8 cellular contexts compared by ENCODE assay signal in the genomic region with DNA sequence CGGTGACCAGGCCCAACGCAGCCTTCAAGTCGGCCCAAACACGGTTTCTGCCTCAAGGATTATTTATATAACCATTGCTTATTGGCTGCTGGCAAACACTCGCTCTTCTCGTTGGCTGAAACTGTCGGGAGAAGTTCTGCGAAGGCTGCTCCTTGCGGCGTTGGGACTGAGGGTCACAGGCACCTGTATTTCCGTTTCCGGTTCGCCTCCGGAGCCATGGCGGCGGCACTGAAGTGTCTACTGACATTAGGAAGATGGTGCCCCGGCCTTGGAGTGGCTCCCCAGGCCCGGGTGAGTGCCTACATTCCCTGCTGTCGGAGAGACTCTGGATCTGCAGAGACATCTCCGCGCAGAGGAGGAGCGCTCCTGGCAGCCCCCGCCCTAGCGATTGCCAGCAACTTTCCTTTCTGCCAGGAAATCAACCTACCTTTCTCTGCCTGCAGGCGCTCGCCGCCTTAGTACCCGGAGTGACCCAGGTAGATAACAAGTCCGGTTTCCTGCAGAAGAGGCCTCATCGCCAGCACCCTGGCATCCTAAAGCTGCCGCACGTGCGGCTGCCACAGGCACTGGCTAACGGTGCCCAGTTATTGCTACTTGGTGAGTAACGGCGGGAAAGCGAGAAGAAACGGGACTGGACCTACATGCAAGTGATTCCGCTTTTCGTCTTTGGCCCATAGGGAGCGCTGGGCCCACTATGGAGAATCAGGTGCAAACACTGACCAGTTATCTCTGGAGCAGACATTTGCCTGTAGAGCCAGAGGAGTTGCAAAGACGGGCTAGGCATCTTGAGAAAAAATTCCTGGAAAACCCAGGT. TPM values are rescaled to one million over a fixed set of nuclear protein-coding genes. Genes with fewer than 3 reads are reported as not detected.
DNase-seq lines count a peak whose midpoint lies in the region; TF ChIP-seq lines count a peak whose summit lies in the region.

METTL17 (plus strand) TSS at position 194 of the 814 bp plus-strand sequence; CDS start at position 217, 23 bp downstream.

- no peak within 1 kb of the TSS for H3T11ph ChIP-seq in H9 (ENCODE audit: low read length)

- H2AK5ac ChIP-seq in H9 (ENCODE audit: insufficient read length, low read length), result no peak within 1 kb of the TSS

- H3K18ac ChIP-seq in H9 (ENCODE audit: insufficient read length, low read depth, low read length), result no peak within 1 kb of the TSS

- no peak within 1 kb of the TSS for H3K23ac ChIP-seq in H9 (ENCODE audit: insufficient read length, low read depth, low read length)

- no peak within 1 kb of the TSS for H2AFZ ChIP-seq in H9 (ENCODE audit: low read length)

- H3K9me3 ChIP-seq in H9 (ENCODE audit: control insufficient read depth, low read depth, low read length) (no peaks in the 10 kb centered on the region), stomach smooth muscle (ENCODE audit: control insufficient read depth in 2 of 2, low read length in 2 of 2) (no peaks in the 10 kb centered on the region)

- H3K27me3 Mint-ChIP-seq in H9 (ENCODE audit: low read depth) (peaks cover 6% of the 10 kb centered on the region), neural crest cell (ENCODE audit: low read depth) (peaks cover 12% of the 10 kb centered on the region)

- no peaks in the 10 kb centered on the region for H3K9me3 Mint-ChIP-seq in H9
- H3K9me3 Mint-ChIP-seq in neural crest cell, result no peaks in the 10 kb centered on the region

- H3K36me3 Mint-ChIP-seq in H9 (ENCODE audit: insufficient read depth in 1 of 3, low read depth in 3 of 3) (peaks cover 23 to 37% (median 36%) of the 10 kb centered on the region in 3 experiments; a peak in 6 of 7 replicates), neural crest cell (ENCODE audit: low read depth) (peaks cover 11% of the 10 kb centered on the region)

- H2BK5ac ChIP-seq in H9 (ENCODE audit: insufficient read length, low read length), result no peak within 1 kb of the TSS

- no peaks in the 10 kb centered on the region for H4K20me1 ChIP-seq in H9 (ENCODE audit: control insufficient read depth, insufficient read depth, insufficient read length)

- no peak within 1 kb of the TSS for H3K56ac ChIP-seq in H9 (ENCODE audit: insufficient read length, low read depth, low read length)

- H3K9ac ChIP-seq in H9 (ENCODE audit: extremely low read depth, insufficient read length, low read length) (peak within 1 kb of the TSS; percentile 53), stomach smooth muscle (ENCODE audit: low read length in 2 of 2) (peak within 1 kb of the TSS; percentile 86 to 90)

- no peak within 1 kb of the TSS for H2BK12ac ChIP-seq in H9 (ENCODE audit: insufficient read length, low read depth, low read length)

- H2BK20ac ChIP-seq in H9 (ENCODE audit: low read depth, low read length, poor library complexity, severe bottlenecking), result no peak within 1 kb of the TSS

- H3K79me2 ChIP-seq in H9 (ENCODE audit: insufficient read depth, low read length), result no peaks in the 10 kb centered on the region; the same call in 1 of the 2 replicates

- H3K27ac Mint-ChIP-seq in H9 (peak within 1 kb of the TSS; percentile 90 to 98 (median 92); a peak in 6 of 7 replicates), neural crest cell (ENCODE audit: unreplicated experiment) (peak within 1 kb of the TSS; percentile 9)

- no peaks in the 10 kb centered on the region for H3K79me1 ChIP-seq in H9 (ENCODE audit: insufficient read depth, low read depth, low read length, poor library complexity, severe bottlenecking)

- TF ChIP-seq CTCF in H9 (conservative IDR thresholded peaks at IDR 0.05), result peak; percentile 65
- TF ChIP-seq CTCF in foreskin fibroblast (IDR thresholded peaks at IDR 0.05; ENCODE audit: low read depth, low read length), result peak; percentile 41
- TF ChIP-seq CTCF in neural crest cell (conservative IDR thresholded peaks at IDR 0.05), result peak; percentile 56

- H3K4me2 ChIP-seq in H9 (ENCODE audit: insufficient read depth, insufficient read length, low read length), result peak within 1 kb of the TSS; percentile 70

- H3K27me3 ChIP-seq in H9 (ENCODE audit: insufficient read depth, low read length) (no peaks in the 10 kb centered on the region), stomach smooth muscle (ENCODE audit: control insufficient read depth in 1 of 2, insufficient read depth in 2 of 2, low read length in 2 of 2) (no peaks in the 10 kb centered on the region)

- H2BK15ac ChIP-seq in H9 (ENCODE audit: low read depth, low read length), result no peak within 1 kb of the TSS

- no peak within 1 kb of the TSS for H4K8ac ChIP-seq in H9 (replicated peaks; ENCODE audit: insufficient read length, low read depth, low read length)

- H3K23me2 ChIP-seq in H9 (ENCODE audit: insufficient read length, low read depth, low read length, poor library complexity, severe bottlenecking), result no peaks in the 10 kb centered on the region

- H4K5ac ChIP-seq in H9 (ENCODE audit: insufficient read length, low read depth, low read length), result no peak within 1 kb of the TSS

- no peak within 1 kb of the TSS for H3K4ac ChIP-seq in H9 (ENCODE audit: low read depth, low read length)

- H3K4me1 Mint-ChIP-seq in H9, result peaks cover 9 to 12% of the 10 kb centered on the region in 2 experiments
- peaks cover 26% of the 10 kb centered on the region for H3K4me1 Mint-ChIP-seq in neural crest cell

- H3K27ac ChIP-seq in H9 (ENCODE audit: insufficient read length, low read depth, low read length), result no peak within 1 kb of the TSS
- H3K27ac ChIP-seq in stomach smooth muscle (ENCODE audit: low read length), result peak within 1 kb of the TSS; percentile 81

- DNase-seq in GDM1 (lab: John Stamatoyannopoulos, UW), result peak; percentile 90
- peak; percentile 96 for DNase-seq in H9
- peak; percentile 96 for DNase-seq in M059J (ENCODE audit: low read depth)
- peak; percentile 98 for DNase-seq in SIG-M5 treated with dmso at 0.1 percent for 504 hours (lab: John Stamatoyannopoulos, UW; ENCODE audit: unreplicated experiment)
- DNase-seq in activated gamma-delta T cell treated with Interleukin-2 at 50 U/mL for 16 hours, result peak; percentile 84
- DNase-seq in foreskin fibroblast, result peak; percentile 92 to 97
- peak; percentile 80 for DNase-seq in neural crest cell (ENCODE audit: low read depth, low spot score)

- no peak within 1 kb of the TSS for H4K91ac ChIP-seq in H9 (ENCODE audit: insufficient read length, low read depth, low read length)

- H3K4me1 ChIP-seq in H9 (ENCODE audit: insufficient read depth, low read length), result peaks cover 3% of the 10 kb centered on the region
- peaks cover 19% of the 10 kb centered on the region for H3K4me1 ChIP-seq in stomach smooth muscle (ENCODE audit: control insufficient read depth, insufficient read depth, low read length)

- no peak within 1 kb of the TSS for H3K14ac ChIP-seq in H9 (ENCODE audit: insufficient read depth, low read length)

- H2BK120ac ChIP-seq in H9 (ENCODE audit: low read depth, low read length, poor library complexity, severe bottlenecking), result no peak within 1 kb of the TSS

- peaks cover 26 to 28% of the 10 kb centered on the region in 2 donors for H3K36me3 ChIP-seq in stomach smooth muscle (ENCODE audit: control insufficient read depth in 2 of 2, insufficient read depth in 2 of 2, low read length in 2 of 2)

- H3K4me3 ChIP-seq in foreskin fibroblast (ENCODE audit: low read depth in 1 of 2, low read length in 2 of 2) (peak within 1 kb of the TSS; percentile 86 to 96), stomach smooth muscle (ENCODE audit: low read length in 2 of 2) (peak within 1 kb of the TSS; percentile 96 to 99)

- WGBS in H9 (ENCODE audit: extremely low coverage, insufficient read length, low lambda C conversion rate), result no CpG with 5 or more reads among the region's 42 CpGs

- H3K4me3 Mint-ChIP-seq in H9, result peak within 1 kb of the TSS; percentile 94 to 95
- H3K4me3 Mint-ChIP-seq in neural crest cell, result peak within 1 kb of the TSS; percentile 96

RNA-seq across cellular contexts. Expression of gene METTL17, which starts in this region (rescaled TPM):
- total RNA-seq in H9 (2021) (77.9 and 81.4 TPM in 2 replicates), neural crest cell (86.5 and 88.8 TPM in 2 replicates)
- total RNA-seq in M059J (2014; rRNA removed; shearing (Covaris generic)), result 57.7 and 66.9 TPM in 2 replicates
